In the genomic region with DNA sequence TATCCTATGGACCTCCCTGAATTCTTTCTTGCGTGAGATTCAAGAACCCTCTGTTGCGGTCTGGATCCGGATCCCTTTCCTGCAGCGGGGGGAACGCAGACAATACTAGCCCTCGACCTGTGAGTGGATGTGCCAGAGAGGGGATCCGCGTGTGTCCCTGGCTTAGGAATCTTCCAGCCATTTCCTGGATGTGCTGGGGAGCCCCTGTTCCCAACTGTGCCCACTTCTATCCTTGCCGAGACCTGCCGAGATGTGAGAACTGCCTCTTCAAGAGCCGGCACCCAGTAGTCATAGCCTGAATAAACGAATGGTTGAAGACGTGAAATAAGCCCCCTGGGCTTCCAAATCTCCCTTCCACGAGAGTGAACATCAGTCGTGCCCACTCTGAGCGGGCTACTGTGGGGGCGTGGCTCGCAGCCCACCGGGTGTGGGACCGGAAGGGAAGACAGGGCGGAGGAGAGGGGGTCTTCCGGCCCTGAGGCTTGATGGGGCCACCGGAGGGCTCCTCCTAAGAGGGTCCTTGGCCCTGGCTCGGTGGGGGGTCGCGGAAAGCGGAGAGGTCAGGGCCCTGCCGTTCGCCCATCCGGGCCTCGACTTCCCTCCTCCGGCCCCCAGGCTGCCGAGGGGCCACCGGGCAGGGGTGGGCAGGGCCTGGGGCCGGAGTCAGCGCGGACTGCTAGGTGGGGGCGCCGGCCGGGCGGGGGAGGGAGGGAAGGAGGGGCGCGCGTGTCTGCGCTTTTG, we compare ENCODE assay signal across 1 cellular context.
TF ChIP-seq lines count a peak whose summit lies in the region.

No MANE protein-coding gene starts in this region.

TF ChIP-seq in HCT116, 20 proteins besides CTCF, POLR2A, EP300 and RAD21 (continued from another document):
- TF ChIP-seq, protein P1, sequence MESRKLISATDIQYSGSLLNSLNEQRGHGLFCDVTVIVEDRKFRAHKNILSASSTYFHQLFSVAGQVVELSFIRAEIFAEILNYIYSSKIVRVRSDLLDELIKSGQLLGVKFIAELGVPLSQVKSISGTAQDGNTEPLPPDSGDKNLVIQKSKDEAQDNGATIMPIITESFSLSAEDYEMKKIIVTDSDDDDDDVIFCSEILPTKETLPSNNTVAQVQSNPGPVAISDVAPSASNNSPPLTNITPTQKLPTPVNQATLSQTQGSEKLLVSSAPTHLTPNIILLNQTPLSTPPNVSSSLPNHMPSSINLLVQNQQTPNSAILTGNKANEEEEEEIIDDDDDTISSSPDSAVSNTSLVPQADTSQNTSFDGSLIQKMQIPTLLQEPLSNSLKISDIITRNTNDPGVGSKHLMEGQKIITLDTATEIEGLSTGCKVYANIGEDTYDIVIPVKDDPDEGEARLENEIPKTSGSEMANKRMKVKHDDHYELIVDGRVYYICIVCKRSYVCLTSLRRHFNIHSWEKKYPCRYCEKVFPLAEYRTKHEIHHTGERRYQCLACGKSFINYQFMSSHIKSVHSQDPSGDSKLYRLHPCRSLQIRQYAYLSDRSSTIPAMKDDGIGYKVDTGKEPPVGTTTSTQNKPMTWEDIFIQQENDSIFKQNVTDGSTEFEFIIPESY (IDR thresholded peaks at IDR 0.05; ENCODE audit: extremely low read depth, insufficient replicate concordance, low read length), result no peak
- no peak for TF ChIP-seq JUND (IDR thresholded peaks at IDR 0.05)
- TF ChIP-seq EZH2phosphoT487 (IDR thresholded peaks at IDR 0.05; ENCODE audit: borderline replicate concordance), result no peak
